In the genomic region with DNA sequence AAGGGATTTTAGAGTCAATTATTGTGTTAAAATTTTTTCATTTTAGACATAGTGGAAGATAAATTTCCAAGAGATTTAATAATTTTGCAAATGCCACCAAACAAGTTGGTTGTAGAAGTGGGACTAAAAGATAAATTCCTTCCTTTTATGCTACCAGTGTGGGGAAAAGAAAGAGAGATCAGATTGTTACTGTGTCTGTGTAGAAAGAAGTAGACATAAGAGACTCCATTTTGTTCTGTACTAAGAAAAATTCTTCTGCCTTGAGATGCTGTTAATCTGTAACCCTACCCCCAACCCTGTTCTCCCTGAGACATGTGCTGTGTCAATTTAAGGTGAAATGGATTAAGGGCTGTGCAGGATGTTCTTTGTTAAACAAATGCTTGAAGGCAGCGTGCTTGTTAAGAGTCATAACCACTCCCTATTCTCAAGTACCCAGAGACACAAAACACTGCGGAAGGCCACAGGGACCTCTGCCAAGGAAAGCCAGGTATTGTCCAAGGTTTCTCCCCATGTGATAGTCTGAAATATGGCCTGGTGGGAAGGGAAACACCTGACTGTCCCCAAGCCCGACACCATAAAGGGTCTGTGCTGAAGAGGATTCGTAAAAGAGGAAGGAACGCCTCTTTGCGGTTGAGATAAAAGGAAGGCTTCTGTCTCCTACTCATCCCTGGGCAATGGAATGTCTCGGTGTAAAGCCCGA, we compare ENCODE assay signal across 7 cellular contexts.
DNase-seq lines count a peak whose midpoint lies in the region; FAIRE-seq and TF ChIP-seq lines count a peak whose summit lies in the region.
"Not testable (repeated sequence)": the region's sequence is repeated elsewhere in the genome, so short reads cannot be mapped to it uniquely, and the experiment has no call there.

No MANE protein-coding gene starts in this region.

- H4K5ac ChIP-seq in H1 (ENCODE audit: insufficient read length, low read depth, low read length) = not testable (repeated sequence)

- DNase-seq in DMS53 (lab: John Stamatoyannopoulos, UW) (peak; percentile 1), NCI-H69 (lab: John Stamatoyannopoulos, UW) (peak; percentile 11), SW480 (ENCODE audit: low spot score) (peak; percentile 80), H1 (ENCODE audit: low read depth in 1 of 2, low spot score in 2 of 2) (peak in 1 of 2 experiments; percentile 49), iPS DF 4.7 (ENCODE audit: extremely low read depth, low spot score) (peak; percentile 36)

- not testable (repeated sequence) for H3K23ac ChIP-seq in H1 (ENCODE audit: insufficient read length)

- H3K4me3 Mint-ChIP-seq in nephron = not testable (repeated sequence)

- H3K4me1 ChIP-seq in HUES64 (ENCODE audit: insufficient read depth, low read length) (peaks cover 43% of the 10 kb centered on the region), H1 (replicated peaks in 1 of 4; ENCODE audit: control insufficient read depth in 3 of 4, insufficient read depth in 4 of 4, low read length in 3 of 4) (peaks cover 0 to 12% (median 3%) of the 10 kb centered on the region in 4 experiments; a peak in 4 of 7 replicates)

- H3K9me3 ChIP-seq in HUES64 (ENCODE audit: insufficient read depth, low read depth, low read length); H1 (ENCODE audit: insufficient read depth in 2 of 2, low read depth in 1 of 2, low read length in 1 of 2): not testable (repeated sequence)

- H4K20me1 ChIP-seq in H1 (replicated peaks in 1 of 2; ENCODE audit: control insufficient read depth in 1 of 2, insufficient read depth in 2 of 2, low read length in 2 of 2) = not testable (repeated sequence)

- H3K36me3 ChIP-seq in HUES64 (ENCODE audit: insufficient read depth, low read length); H1 (ENCODE audit: control insufficient read depth in 2 of 4, insufficient read depth in 4 of 4, low read length in 3 of 4): not testable (repeated sequence)

- H2BK15ac ChIP-seq in H1 (ENCODE audit: low read length) = not testable (repeated sequence)

- TF ChIP-seq CTCF in H1 (IDR thresholded peaks at IDR 0.05; ENCODE audit: control extremely low read depth in 1 of 3, insufficient read depth in 1 of 3, low read depth in 1 of 3, low read length in 3 of 3); nephron (IDR thresholded peaks at IDR 0.05; ENCODE audit: unreplicated experiment in 3 of 3): not testable (repeated sequence)

- POLR2A ChIA-PET in H1 (lab: Charles Lee; ENCODE audit: partially characterized antibody) = not testable (repeated sequence)

- H2BK20ac ChIP-seq in H1 (ENCODE audit: low read length) = not testable (repeated sequence)

- not testable (repeated sequence) for TF ChIP-seq POLR2A in H1 (IDR thresholded peaks at IDR 0.05; ENCODE audit: control extremely low read depth in 1 of 2, low read depth in 2 of 2, low read length in 2 of 2)

- peak overlapping the region; percentile 35; the same call in 1 of the 2 replicates for H2BK5ac ChIP-seq in H1 (ENCODE audit: low read depth, low read length)

- not testable (repeated sequence) for H2BK120ac ChIP-seq in H1 (replicated peaks; ENCODE audit: low read depth, low read length)

- TF ChIP-seq RAD21 in H1 (IDR thresholded peaks at IDR 0.05 in 1 of 2, conservative IDR thresholded peaks at IDR 0.05 in 1 of 2; ENCODE audit: low read depth in 2 of 2, low read length in 2 of 2) = not testable (repeated sequence)

- not testable (repeated sequence) for TF ChIP-seq EP300 in H1 (IDR thresholded peaks at IDR 0.05; ENCODE audit: borderline replicate concordance in 1 of 2, low read depth in 2 of 2, low read length in 2 of 2)

- H2AK5ac ChIP-seq in H1 (ENCODE audit: low read depth, low read length) = not testable (repeated sequence)

- peak overlapping the region; percentile 81; the same call in 1 of the 2 replicates for H2BK12ac ChIP-seq in H1 (ENCODE audit: low read depth, low read length)

- H3K27me3 ChIP-seq in HUES64 (ENCODE audit: insufficient read depth, low read length); H1 (replicated peaks in 1 of 4; ENCODE audit: control insufficient read depth in 3 of 4, extremely low read depth in 1 of 4, insufficient read depth in 3 of 4, low read length in 3 of 4): not testable (repeated sequence)

- peak overlapping the region in 2 of 3 experiments; percentile 14 to 40 for H3K27ac Mint-ChIP-seq in nephron

- H4K8ac ChIP-seq in H1 (ENCODE audit: extremely low read depth, insufficient read depth, low read length) = not testable (repeated sequence)

- not testable (repeated sequence) for H3K79me2 ChIP-seq in H1 (ENCODE audit: control insufficient read depth in 1 of 2, insufficient read depth in 2 of 2, low read length in 2 of 2)

- H4K91ac ChIP-seq in H1 (replicated peaks; ENCODE audit: insufficient read length, low read length) = not testable (repeated sequence)

- H3K4me2 ChIP-seq in H1 (ENCODE audit: insufficient read depth in 1 of 2, low read depth in 2 of 2, low read length in 2 of 2) = peak overlapping the region; percentile 24 to 53; a peak in 3 of 4 replicates

- H3K4ac ChIP-seq in H1 (replicated peaks; ENCODE audit: insufficient read length, low read depth, low read length) = not testable (repeated sequence)

- not testable (repeated sequence) for H3K79me1 ChIP-seq in H1 (ENCODE audit: low read depth, low read length)

- not testable (repeated sequence) for H3K56ac ChIP-seq in H1 (replicated peaks; ENCODE audit: insufficient read length, low read depth, low read length)

- not testable (repeated sequence) for H3K27me3 Mint-ChIP-seq in nephron (ENCODE audit: low read depth)

- H3K23me2 ChIP-seq in H1 (ENCODE audit: low read depth, low read length) = not testable (repeated sequence)

- not testable (repeated sequence) for H2AFZ ChIP-seq in H1 (ENCODE audit: low read length)

- FAIRE-seq in H1 (lab: Jason Lieb, UNC) = not testable (repeated sequence)

- H3K14ac ChIP-seq in H1 (ENCODE audit: insufficient read length) = not testable (repeated sequence)

- H3K4me3 ChIP-seq in HUES64 (ENCODE audit: low read length); H1 (ENCODE audit: extremely low read depth in 1 of 4, insufficient read depth in 2 of 4, low read depth in 3 of 4, low read length in 4 of 4): not testable (repeated sequence)

- not testable (repeated sequence) for H3K18ac ChIP-seq in H1 (ENCODE audit: extremely low read depth, low read length)

- CTCF ChIA-PET in H1 (lab: Charles Lee; ENCODE audit: partially characterized antibody) = not testable (repeated sequence)

- H3K4me1 Mint-ChIP-seq in nephron = not testable (repeated sequence)

- not testable (repeated sequence) for H3K9me3 Mint-ChIP-seq in nephron

- H3K9ac ChIP-seq in HUES64 (ENCODE audit: low read depth, low read length); H1 (replicated peaks in 1 of 4; ENCODE audit: extremely low read depth in 1 of 4, low read depth in 3 of 4, low read length in 3 of 4): not testable (repeated sequence)

- 65% methylated on average over 6 of the region's 8 CpGs for WGBS in HUES64
- 70% methylated on average over 8 of the region's 8 CpGs; no CpG with 5 or more reads in 1 of the 2 experiments for WGBS in H1 (ENCODE audit: extremely low coverage in 1 of 2, insufficient coverage in 1 of 2, insufficient read length in 1 of 2, insufficient replicate concordance in 2 of 2, low coverage in 1 of 2, low lambda C conversion rate in 2 of 2, missing lambda C conversion rate in 1 of 2), 2 experiments

- not testable (repeated sequence) for H3K36me3 Mint-ChIP-seq in nephron (ENCODE audit: low read depth)

- H3K27ac ChIP-seq in HUES64 (ENCODE audit: low read depth, low read length) = peak overlapping the region; percentile 69; the same call in 1 of the 2 replicates
- not testable (repeated sequence) for H3K27ac ChIP-seq in H1 (ENCODE audit: low read depth, low read length)
